ENCODE assay signal across 19 cellular contexts in genomic region chr10:75263806-75264205, GRCh38. TPM values are rescaled to one million over a fixed set of nuclear protein-coding genes. Genes with fewer than 3 reads are reported as not detected.
A peak's percentile ranks its signal among the peaks of the same experiment; 100 is the strongest.
DNase-seq lines count a peak whose midpoint lies in the region; ATAC-seq, FAIRE-seq and TF ChIP-seq lines count a peak whose summit lies in the region.
"Had no signal": no experiment of that assay in that cellular context is flagged by ENCODE, and none has a peak within 500 bp of the region (broad histone marks: within the 10 kb centered on the region; RNA-seq: fewer than 3 reads in every experiment).

No MANE protein-coding gene starts in this region.

- no peak for FAIRE-seq in pancreas (lab: Jason Lieb, UNC)
- FAIRE-seq: GM12891, HTR-8/SVneo had no signal

- no peaks in the 10 kb centered on the region for H3K36me3 ChIP-seq in right atrium auricular region
- no peaks in the 10 kb centered on the region for H3K36me3 ChIP-seq in esophagus (ENCODE audit: control insufficient read depth in 2 of 2, insufficient read depth in 2 of 2, low read length in 1 of 2)
- H3K36me3 ChIP-seq in pancreas = no peaks in the 10 kb centered on the region
- H3K36me3 ChIP-seq: SJCRH30 had no signal

- intact Hi-C loops in Right ventricle myocardium inferior (cut with DNase I) (no loop called here), pancreas (cut with DNase I) (no loop called here), CD14-positive monocyte (cut with micrococcal nuclease) (no loop called here)

- no peak overlapping the region for H3K27ac Mint-ChIP-seq in CD14-positive monocyte
- H3K27ac Mint-ChIP-seq: H9 had no signal

- DNase-seq in Right ventricle myocardium inferior (ENCODE audit: missing footprints) = no peak
- DNase-seq in right atrium auricular region (ENCODE audit: low spot score) = no peak
- DNase-seq in pancreas = peak; percentile 67 to 92 (median 79)
- no peak for DNase-seq in GM13976 (ENCODE audit: low spot score)
- no peak for DNase-seq in CD14-positive monocyte (ENCODE audit: low spot score)
- DNase-seq in GM10266 (ENCODE audit: extremely low spot score) = no peak
- DNase-seq: CD8-positive, alpha-beta memory T cell; GDM1; H9; NCI-H1105; NCI-H1694; NCI-H2227 treated with DMSO at 0.1 percent for 48 hours; NCI-H526; RPMI8226; SJCRH30 had no signal

- H3K27me3 ChIP-seq in right atrium auricular region (no peaks in the 10 kb centered on the region), esophagus (ENCODE audit: control insufficient read depth in 1 of 2, insufficient read depth in 2 of 2, low read length in 2 of 2) (no peaks in the 10 kb centered on the region), pancreas (no peaks in the 10 kb centered on the region)
- H3K27me3 ChIP-seq: SJCRH30 had no signal

- H3K4me1 ChIP-seq in right atrium auricular region (no peaks in the 10 kb centered on the region), esophagus (ENCODE audit: control insufficient read depth in 2 of 2, insufficient read depth in 2 of 2, low read length in 1 of 2) (no peaks in the 10 kb centered on the region), pancreas (peaks cover 21 to 24% (median 23%) of the 10 kb centered on the region in 3 donors)
- H3K4me1 ChIP-seq: SJCRH30 had no signal

- TF ChIP-seq CTCF in right atrium auricular region (IDR thresholded peaks at IDR 0.05) (no peak), pancreas (IDR thresholded peaks at IDR 0.05) (no peak), GM13976 (IDR thresholded peaks at IDR 0.05; ENCODE audit: borderline replicate concordance, control extremely low read depth, extremely low read depth, insufficient read depth, missing control alignments) (no peak), CD14-positive monocyte (IDR thresholded peaks at IDR 0.05) (no peak), GM10266 (IDR thresholded peaks at IDR 0.05; ENCODE audit: control insufficient read depth, insufficient read depth, low read depth, missing control alignments) (no peak)

- H3K9me3 Mint-ChIP-seq in CD14-positive monocyte = peaks cover 0 to 11% (median 4%) of the 10 kb centered on the region in 7 donors

- H3K27ac ChIP-seq in right atrium auricular region (no peak overlapping the region), esophagus (ENCODE audit: low read depth in 2 of 2, low read length in 1 of 2) (peak overlapping the region; percentile 11 to 56), pancreas (peak overlapping the region; percentile 91 to 94 (median 93))
- H3K27ac ChIP-seq: SJCRH30 had no signal

- no peak overlapping the region for H3K4me3 Mint-ChIP-seq in CD14-positive monocyte
- H3K4me3 Mint-ChIP-seq: CD8-positive, alpha-beta memory T cell; H9 had no signal

- H3K4me1 Mint-ChIP-seq in CD14-positive monocyte = no peaks in the 10 kb centered on the region
- H3K4me1 Mint-ChIP-seq: CD8-positive, alpha-beta memory T cell; H9 had no signal

- 96 to 100% methylated on average over 1 of the region's 1 CpG for WGBS in esophagus, 2 donors
- 58 to 70% methylated on average over 1 of the region's 1 CpG for WGBS in pancreas, 2 donors

- no peaks in the 10 kb centered on the region for H3K9me3 ChIP-seq in right atrium auricular region
- H3K9me3 ChIP-seq in esophagus (ENCODE audit: control insufficient read depth in 2 of 2, insufficient read depth in 1 of 2, low read depth in 1 of 2, low read length in 1 of 2) = no peaks in the 10 kb centered on the region
- no peaks in the 10 kb centered on the region for H3K9me3 ChIP-seq in pancreas
- H3K9me3 ChIP-seq: SJCRH30 had no signal

- no peaks in the 10 kb centered on the region for H3K36me3 Mint-ChIP-seq in CD14-positive monocyte
- H3K36me3 Mint-ChIP-seq: CD8-positive, alpha-beta memory T cell had no signal

- no peak overlapping the region for H3K4me3 ChIP-seq in right atrium auricular region
- no peak overlapping the region for H3K4me3 ChIP-seq in esophagus (ENCODE audit: low read depth in 1 of 2, low read length in 2 of 2)
- H3K4me3 ChIP-seq in pancreas = no peak overlapping the region
- H3K4me3 ChIP-seq: SJCRH30 had no signal

- peak; percentile 48 for ATAC-seq in Right ventricle myocardium inferior
- ATAC-seq in pancreas = peak; percentile 33 to 59 (median 52)
- no peak for ATAC-seq in GM18907 (IDR thresholded peaks at IDR 0.05; ENCODE audit: unreplicated experiment)

- H3K27me3 Mint-ChIP-seq in CD14-positive monocyte (ENCODE audit: low read depth in 3 of 3) = peaks cover 1 to 6% (median 3%) of the 10 kb centered on the region in 3 donors

- in situ Hi-C loops in GM13976 (cut with MboI; ENCODE audit: low sequenced_read_pairs, unreplicated experiment) = no loop called here

RNA-seq across cellular contexts. Expression of gene COMTD1, which starts 28.0 kb away (rescaled TPM):
- total RNA-seq in Right ventricle myocardium inferior (32.3 TPM), right atrium auricular region (10 to 100 TPM; 44.1 to 52.4 TPM), pancreas (10 to 100 TPM; 54.1 to 99.4 (median 64.0) TPM)
- polyA plus RNA-seq in esophagus (100 to 1,000 TPM; 153 to 185 TPM), pancreas (100 to 1,000 TPM; 153 to 318 TPM), CD14-positive monocyte (10 to 100 TPM; 16.1 to 16.5 TPM)

RNA-seq across cellular contexts. Expression of gene VDAC2, which starts 53.2 kb away (rescaled TPM):
- total RNA-seq in Right ventricle myocardium inferior (470 TPM), right atrium auricular region (100 to 1,000 TPM; 278 to 454 TPM), pancreas (100 to 1,000 TPM in 3 of 6 donors, 10 to 100 TPM in 3; 79.4 to 113 (median 96.4) TPM)
- polyA plus RNA-seq in esophagus (100 to 1,000 TPM; 268 to 282 TPM), pancreas (10 to 100 TPM; 56.6 to 81.9 TPM), CD14-positive monocyte (100 to 1,000 TPM; 139 to 154 TPM)

Comparison
In these comparisons a context has a peak if more than half of its experiments do, and no peak if none do; other contexts are left out.
1. DNase-seq: peak in pancreas (6 of 6); none in Right ventricle myocardium inferior (single experiment), right atrium auricular region (single experiment), GM13976 (single experiment), CD14-positive monocyte (single experiment) and GM10266 (single experiment).
2. H3K27ac ChIP-seq: peak in esophagus (2 of 2) and pancreas (4 of 4); none in right atrium auricular region (0 of 2).